In the genomic region with DNA sequence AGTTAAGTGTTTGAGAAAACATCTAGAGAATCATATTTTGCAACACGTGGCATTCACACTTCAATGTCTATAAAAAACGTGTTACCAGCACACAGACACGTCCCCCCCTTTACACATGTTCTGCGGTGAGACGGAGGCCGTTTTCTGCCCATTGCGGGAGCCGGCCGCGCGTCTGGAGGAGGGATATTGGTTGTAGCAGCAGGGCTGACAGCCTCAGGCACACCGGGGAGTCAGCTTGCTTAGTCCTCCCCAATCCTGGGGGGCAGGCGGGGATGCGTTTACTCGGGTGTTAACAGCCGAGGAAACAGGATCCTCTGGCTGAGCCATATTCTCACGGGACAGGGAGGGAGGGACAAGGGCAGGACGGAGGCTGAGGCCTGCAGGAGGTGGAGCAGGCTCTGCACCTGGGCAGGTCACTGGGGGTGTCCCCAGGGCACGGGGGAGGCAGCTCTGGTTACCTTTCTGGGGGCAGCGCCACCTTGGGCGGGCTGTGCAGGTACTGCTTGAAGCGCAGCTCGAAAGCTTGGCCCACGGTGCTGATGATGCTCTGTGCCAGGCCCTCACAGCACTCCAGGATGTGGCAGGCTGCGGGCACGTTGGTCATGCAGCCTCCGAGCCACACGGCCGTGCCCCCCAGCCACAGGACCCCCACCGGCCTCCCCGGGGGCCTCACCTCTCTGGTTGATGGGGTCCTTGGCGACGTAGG, we compare ENCODE assay signal across 24 cellular contexts. TPM values are rescaled to one million over a fixed set of nuclear protein-coding genes. Genes with fewer than 3 reads are reported as not detected.
DNase-seq lines count a peak whose midpoint lies in the region; ATAC-seq and TF ChIP-seq lines count a peak whose summit lies in the region.
"Had no signal": no experiment of that assay in that cellular context is flagged by ENCODE, and none has a peak within 500 bp of the region (broad histone marks: within the 10 kb centered on the region; RNA-seq: fewer than 3 reads in every experiment).

No MANE protein-coding gene starts in this region.

- H3K27me3 ChIP-seq in dorsolateral prefrontal cortex, result no peaks in the 10 kb centered on the region
- H3K27me3 ChIP-seq: BLaER1, transverse colon had no signal

- CTCF ChIA-PET in HEK293 (lab: Yijun Ruan, JAX), result no interaction called here
- CTCF ChIA-PET in activated CD4-positive, alpha-beta T cell treated with anti-CD3 and anti-CD28 coated beads, Interleukin-2, amount 10 ng/mL, durations not matched to agents 7 days and 5 days (lab: Charles Lee), result interaction anchor here (1.4 kb wide), 1 partner anchor 75 kb away, joined by 3 read pairs; no protein-coding TSS in a partner anchor

- H3K9me3 ChIP-seq in HEK293 (ENCODE audit: control insufficient read depth, insufficient read depth, low read depth, low read length), result no peaks in the 10 kb centered on the region
- H3K9me3 ChIP-seq: transverse colon had no signal

- peaks cover 2% of the 10 kb centered on the region for H3K27me3 Mint-ChIP-seq in nephron progenitor cell (ENCODE audit: low read depth, poor library complexity)
- no peaks in the 10 kb centered on the region for H3K27me3 Mint-ChIP-seq in activated CD4-positive, alpha-beta T cell treated with anti-CD3 and anti-CD28 coated beads, Interleukin-2, amount 10 ng/mL, durations not matched to agents 7 days and 5 days

- DNase-seq in NCI-H2107 (lab: John Stamatoyannopoulos, UW) (peak; percentile 23), dorsolateral prefrontal cortex (peak in 6 of 10 donors; percentile 35 to 74 (median 66)), nephron progenitor cell (peak; percentile 42), Kasumi-1 (lab: John Stamatoyannopoulos, UW) (no peak), omental fat pad (ENCODE audit: low spot score) (no peak), SKM-1 (lab: John Stamatoyannopoulos, UW; ENCODE audit: unreplicated experiment) (no peak)
- DNase-seq in activated CD4-positive, alpha-beta T cell treated with anti-CD3 and anti-CD28 coated beads, Interleukin-2, amount 10 ng/mL, durations not matched to agents 7 days and 5 days, result no peak
- DNase-seq: activated CD4-positive, alpha-beta T cell treated with anti-CD3 and anti-CD28 coated beads for 1 hour; activated CD8-positive, alpha-beta T cell treated with anti-CD3 and anti-CD28 coated beads for 36 hours; activated effector memory CD4-positive, alpha-beta T cell treated with Interleukin-2 at 50 U/mL for 16 hours; activated naive CD8-positive, alpha-beta T cell treated with anti-CD3 and anti-CD28 coated beads for 36 hours; DMS79 treated with DMSO at 0.1 percent for 48 hours; KBM-7; MM.1S; natural killer cell; NCI-H1436 treated with DMSO at 0.1 percent for 48 hours; NCI-H2227 treated with DMSO at 0.1 percent for 48 hours; transverse colon had no signal

- POLR2A ChIA-PET in HEK293 (lab: Yijun Ruan, JAX), result no interaction called here
- POLR2A ChIA-PET in activated CD4-positive, alpha-beta T cell treated with anti-CD3 and anti-CD28 coated beads, Interleukin-2, amount 10 ng/mL, durations not matched to agents 7 days and 5 days (lab: Charles Lee), result no interaction called here

- no peaks in the 10 kb centered on the region for H3K4me1 ChIP-seq in HEK293 (ENCODE audit: control insufficient read depth, insufficient read depth, low read length)
- H3K4me1 ChIP-seq: transverse colon had no signal

- H3K4me3 ChIP-seq in HEK293 (ENCODE audit: low read depth, low read length) (no peak overlapping the region), dorsolateral prefrontal cortex (no peak overlapping the region)
- H3K4me3 ChIP-seq: BLaER1, SK-N-MC, transverse colon had no signal

- TF ChIP-seq CTCF in HEK293 (tag by site-specific recombination; IDR thresholded peaks at IDR 0.05) (no peak), dorsolateral prefrontal cortex (IDR thresholded peaks at IDR 0.05 in 54 of 56, conservative IDR thresholded peaks at IDR 0.05 in 2 of 56; ENCODE audit: low read depth in 1 of 56, partially characterized antibody in 56 of 56) (no peak), nephron progenitor cell (IDR thresholded peaks at IDR 0.05) (no peak), omental fat pad (IDR thresholded peaks at IDR 0.05) (no peak)

- H3K4me3 Mint-ChIP-seq in nephron progenitor cell, result peak overlapping the region; percentile 32
- H3K4me3 Mint-ChIP-seq in activated CD4-positive, alpha-beta T cell treated with anti-CD3 and anti-CD28 coated beads, Interleukin-2, amount 10 ng/mL, durations not matched to agents 7 days and 5 days, result no peak overlapping the region
- H3K4me3 Mint-ChIP-seq: activated CD8-positive, alpha-beta T cell treated with anti-CD3 and anti-CD28 coated beads for 36 hours; activated naive CD8-positive, alpha-beta T cell treated with anti-CD3 and anti-CD28 coated beads for 36 hours; natural killer cell; T-helper 1 cell treated with Interleukin-12 subunit alpha and Interleukin-12 subunit beta and Interleukin-4 antibody, amounts not matched to agents 30 μg/mL and 1 μg/mL, for 36 hours had no signal

- no peak overlapping the region for H3K27ac ChIP-seq in HEK293 (ENCODE audit: extremely low read depth, low read depth, low read length)
- H3K27ac ChIP-seq in dorsolateral prefrontal cortex, result peak overlapping the region in 55 of 59 donors; percentile 5 to 85 (median 69)
- H3K27ac ChIP-seq: BLaER1, RWPE1, SK-N-MC, transverse colon had no signal

- peaks cover 3 to 27% of the 10 kb centered on the region in 2 experiments; a peak in 1 of 3 replicates for H3K36me3 ChIP-seq in HEK293 (ENCODE audit: control insufficient read depth in 2 of 2, insufficient read depth in 1 of 2, low read length in 2 of 2)
- H3K36me3 ChIP-seq: BLaER1, transverse colon had no signal

- H3K36me3 Mint-ChIP-seq in nephron progenitor cell (ENCODE audit: low read depth), result peaks cover 15% of the 10 kb centered on the region
- H3K36me3 Mint-ChIP-seq in activated CD4-positive, alpha-beta T cell treated with anti-CD3 and anti-CD28 coated beads, Interleukin-2, amount 10 ng/mL, durations not matched to agents 7 days and 5 days (ENCODE audit: low read depth), result no peaks in the 10 kb centered on the region
- H3K36me3 Mint-ChIP-seq: activated naive CD8-positive, alpha-beta T cell treated with anti-CD3 and anti-CD28 coated beads for 36 hours; natural killer cell had no signal

- intact Hi-C loops in dorsolateral prefrontal cortex (cut with DNase I), result no loop called here

- peaks cover 27% of the 10 kb centered on the region for H3K4me1 Mint-ChIP-seq in nephron progenitor cell
- H3K4me1 Mint-ChIP-seq in activated CD4-positive, alpha-beta T cell treated with anti-CD3 and anti-CD28 coated beads, Interleukin-2, amount 10 ng/mL, durations not matched to agents 7 days and 5 days, result no peaks in the 10 kb centered on the region
- H3K4me1 Mint-ChIP-seq: activated naive CD8-positive, alpha-beta T cell treated with anti-CD3 and anti-CD28 coated beads for 36 hours; natural killer cell had no signal

- H3K9me3 Mint-ChIP-seq in nephron progenitor cell, result peaks cover 4% of the 10 kb centered on the region
- H3K9me3 Mint-ChIP-seq in activated CD4-positive, alpha-beta T cell treated with anti-CD3 and anti-CD28 coated beads, Interleukin-2, amount 10 ng/mL, durations not matched to agents 7 days and 5 days, result peaks cover 3% of the 10 kb centered on the region

- ATAC-seq in omental fat pad (ENCODE audit: low FRiP score), result no peak
- ATAC-seq: activated CD8-positive, alpha-beta T cell treated with anti-CD3 and anti-CD28 coated beads for 36 hours; HCT116 had no signal

- no peak overlapping the region for H3K27ac Mint-ChIP-seq in nephron progenitor cell
- H3K27ac Mint-ChIP-seq in activated CD4-positive, alpha-beta T cell treated with anti-CD3 and anti-CD28 coated beads, Interleukin-2, amount 10 ng/mL, durations not matched to agents 7 days and 5 days, result no peak overlapping the region
- H3K27ac Mint-ChIP-seq: activated CD8-positive, alpha-beta T cell treated with anti-CD3 and anti-CD28 coated beads for 36 hours; activated naive CD8-positive, alpha-beta T cell treated with anti-CD3 and anti-CD28 coated beads for 36 hours; natural killer cell; T-helper 1 cell treated with Interleukin-12 subunit alpha and Interleukin-12 subunit beta and Interleukin-4 antibody, amounts not matched to agents 30 μg/mL and 1 μg/mL, for 36 hours had no signal

TF ChIP-seq in HEK293, 187 proteins besides CTCF, POLR2A, EP300 and RAD21 (continues in another document):
- TF ChIP-seq ZNF677 (tag by site-specific recombination; IDR thresholded peaks at IDR 0.05) (no peak), ZNF157 (tag by site-specific recombination; IDR thresholded peaks at IDR 0.05) (no peak)
- TF ChIP-seq, protein P1, sequence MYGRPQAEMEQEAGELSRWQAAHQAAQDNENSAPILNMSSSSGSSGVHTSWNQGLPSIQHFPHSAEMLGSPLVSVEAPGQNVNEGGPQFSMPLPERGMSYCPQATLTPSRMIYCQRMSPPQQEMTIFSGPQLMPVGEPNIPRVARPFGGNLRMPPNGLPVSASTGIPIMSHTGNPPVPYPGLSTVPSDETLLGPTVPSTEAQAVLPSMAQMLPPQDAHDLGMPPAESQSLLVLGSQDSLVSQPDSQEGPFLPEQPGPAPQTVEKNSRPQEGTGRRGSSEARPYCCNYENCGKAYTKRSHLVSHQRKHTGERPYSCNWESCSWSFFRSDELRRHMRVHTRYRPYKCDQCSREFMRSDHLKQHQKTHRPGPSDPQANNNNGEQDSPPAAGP (tag by site-specific recombination; IDR thresholded peaks at IDR 0.05), result peak; percentile 48; the same call in 1 of the 2 replicates

RNA-seq across cellular contexts. Expression of gene SHC2, which starts 25.0 kb away (rescaled TPM):
- total RNA-seq in dorsolateral prefrontal cortex, result 100 to 1,000 TPM in 9 of 120 experiments, 10 to 100 TPM in 111; 47.4 to 116 (median 75.5) TPM
- 10 to 100 TPM; 11.7 to 27.1 (median 18.8) TPM for total RNA-seq in omental fat pad
- total RNA-seq in activated CD4-positive, alpha-beta T cell treated with anti-CD3 and anti-CD28 coated beads, Interleukin-2, amount 10 ng/mL, durations not matched to agents 7 days and 5 days, result not detected

RNA-seq across cellular contexts. Expression of gene C2CD4C, which starts 26.9 kb away (rescaled TPM):
- total RNA-seq in dorsolateral prefrontal cortex, result 10 to 100 TPM in 115 of 120 experiments, 1 to 10 TPM in 5; 4.9 to 31.8 (median 18.4) TPM
- total RNA-seq in omental fat pad, result 1 to 10 TPM in 3 of 4 donors, under 1 TPM in 1; 0.19 to 9.6 (median 1.8) TPM
- not detected for total RNA-seq in activated CD4-positive, alpha-beta T cell treated with anti-CD3 and anti-CD28 coated beads, Interleukin-2, amount 10 ng/mL, durations not matched to agents 7 days and 5 days
- total RNA-seq: natural killer cell had no signal

Comparison
In these comparisons a context has a peak if more than half of its experiments do, and no peak if none do; other contexts are left out.
1. DNase-seq: peak in NCI-H2107 (single experiment), dorsolateral prefrontal cortex (6 of 10) and nephron progenitor cell (single experiment); none in Kasumi-1 (0 of 2), omental fat pad (single experiment), SKM-1 (single experiment) and activated CD4-positive, alpha-beta T cell treated with anti-CD3 and anti-CD28 coated beads, Interleukin-2, amount 10 ng/mL, durations not matched to agents 7 days and 5 days (single experiment).
2. RNA of gene SHC2, which starts 25.0 kb away (total RNA-seq): 47.4 to 116 TPM in dorsolateral prefrontal cortex and 11.7 to 27.1 TPM in omental fat pad; not detected in activated CD4-positive, alpha-beta T cell treated with anti-CD3 and anti-CD28 coated beads, Interleukin-2, amount 10 ng/mL, durations not matched to agents 7 days and 5 days; every median in the first group is over 10 times any median in the second.